8 cellular contexts compared by ENCODE assay signal in genomic region chr5:180832638-180833068, GRCh38. TPM values are rescaled to one million over a fixed set of nuclear protein-coding genes. Genes with fewer than 3 reads are reported as not detected.
DNase-seq lines count a peak whose midpoint lies in the region; ATAC-seq and TF ChIP-seq lines count a peak whose summit lies in the region.

No MANE protein-coding gene starts in this region.

- H3K4me3 ChIP-seq in left ventricle myocardium inferior, result peak overlapping the region; percentile 96
- peak overlapping the region; percentile 62 for H3K4me3 ChIP-seq in naive thymus-derived CD4-positive, alpha-beta T cell (ENCODE audit: low read length)

- H3K9me3 ChIP-seq in left ventricle myocardium inferior (replicated peaks), result peaks cover 19% of the 10 kb centered on the region
- peaks cover 0 to 3% (median 0%) of the 10 kb centered on the region in 3 experiments for H3K9me3 ChIP-seq in naive thymus-derived CD4-positive, alpha-beta T cell (ENCODE audit: control insufficient read depth in 2 of 3, low read length in 3 of 3)

- CTCF ChIA-PET in naive thymus-derived CD4-positive, alpha-beta T cell (lab: Charles Lee), result interaction anchor here (0.5 to 1.4 kb wide), 3 partner anchors 29 to 34 kb away, joined by 3 to 5 read pairs (median 3); partner anchors contain the start of gene MGAT1

- no peaks in the 10 kb centered on the region for H3K27me3 Mint-ChIP-seq in activated T-cell treated with anti-CD3 and anti-CD28 coated beads, Interleukin-2, amount 50 U/mL, for 4 hours (ENCODE audit: low read depth)
- no peaks in the 10 kb centered on the region for H3K27me3 Mint-ChIP-seq in naive thymus-derived CD4-positive, alpha-beta T cell

- peaks cover 52% of the 10 kb centered on the region for H3K36me3 ChIP-seq in left ventricle myocardium inferior
- H3K36me3 ChIP-seq in naive thymus-derived CD4-positive, alpha-beta T cell (ENCODE audit: control insufficient read depth in 2 of 3, insufficient read depth in 3 of 3, low read length in 3 of 3), result peaks cover 0 to 45% (median 0%) of the 10 kb centered on the region in 3 experiments

- H3K27me3 ChIP-seq in left ventricle myocardium inferior (ENCODE audit: low read depth), result no peaks in the 10 kb centered on the region
- H3K27me3 ChIP-seq in naive thymus-derived CD4-positive, alpha-beta T cell (ENCODE audit: control insufficient read depth in 2 of 2, insufficient read depth in 2 of 2, low read length in 2 of 2), result no peaks in the 10 kb centered on the region

- H3K27ac ChIP-seq in left ventricle myocardium inferior (replicated peaks), result peak overlapping the region; percentile 98
- H3K27ac ChIP-seq in naive thymus-derived CD4-positive, alpha-beta T cell (ENCODE audit: low read depth, low read length), result peak overlapping the region; percentile 95

- no peak for TF ChIP-seq CTCF in left ventricle myocardium inferior (IDR thresholded peaks at IDR 0.05; ENCODE audit: borderline replicate concordance)

- peaks cover 4% of the 10 kb centered on the region for H3K9me3 Mint-ChIP-seq in activated T-cell treated with anti-CD3 and anti-CD28 coated beads, Interleukin-2, amount 50 U/mL, for 4 hours
- H3K9me3 Mint-ChIP-seq in naive thymus-derived CD4-positive, alpha-beta T cell, result peaks cover 0 to 12% (median 0%) of the 10 kb centered on the region in 11 donors

- H3K27ac Mint-ChIP-seq in naive thymus-derived CD4-positive, alpha-beta T cell, result peak overlapping the region; percentile 96 to 99 (median 98)

- intact Hi-C loops in left ventricle myocardium inferior (cut with micrococcal nuclease) (no loop called here), left ventricle myocardium superior (cut with micrococcal nuclease) (no loop called here)
- intact Hi-C loops in naive thymus-derived CD4-positive, alpha-beta T cell (cut with micrococcal nuclease), result loop anchor here in 1 of 2 donors (10.0 kb wide), 1 partner anchor 148 kb away; no protein-coding TSS in a partner anchor

- H3K4me3 Mint-ChIP-seq in activated T-cell treated with anti-CD3 and anti-CD28 coated beads, Interleukin-2, amount 50 U/mL, for 4 hours, result peak overlapping the region; percentile 99
- H3K4me3 Mint-ChIP-seq in naive thymus-derived CD4-positive, alpha-beta T cell, result peak overlapping the region; percentile 97 to 100 (median 98)

- POLR2A ChIA-PET in naive thymus-derived CD4-positive, alpha-beta T cell (lab: Charles Lee), result interaction anchor here (0.6 to 4.9 kb wide), 7 partner anchors 16 to 428 kb away, joined by 3 to 273 read pairs (median 5); partner anchors contain the start of genes MGAT1 and TRIM52

- DNase-seq in left ventricle myocardium inferior, result no peak
- DNase-seq in left ventricle myocardium superior, result no peak
- no peak for DNase-seq in activated T-cell treated with anti-CD3 and anti-CD28 coated beads, Interleukin-2, amount 50 U/mL, for 4 hours
- peak in 7 of 9 donors; percentile 51 to 80 (median 70) for DNase-seq in naive thymus-derived CD4-positive, alpha-beta T cell
- no peak for DNase-seq in NCI-H1930 (lab: John Stamatoyannopoulos, UW)
- no peak for DNase-seq in GM03348 (ENCODE audit: low spot score)
- no peak for DNase-seq in HCEC 1CT

- ATAC-seq in left ventricle myocardium superior (no peak), HG03066 (IDR thresholded peaks at IDR 0.05; ENCODE audit: low read depth, unreplicated experiment) (peak; percentile 45)
- ATAC-seq in activated T-cell treated with anti-CD3 and anti-CD28 coated beads, Interleukin-2, amount 50 U/mL, for 4 hours, result peak; percentile 65 to 75
- peak; percentile 65 for ATAC-seq in naive thymus-derived CD4-positive, alpha-beta T cell

- peaks cover 47% of the 10 kb centered on the region for H3K4me1 Mint-ChIP-seq in activated T-cell treated with anti-CD3 and anti-CD28 coated beads, Interleukin-2, amount 50 U/mL, for 4 hours (ENCODE audit: low read depth)
- H3K4me1 Mint-ChIP-seq in naive thymus-derived CD4-positive, alpha-beta T cell, result peaks cover 34 to 68% (median 62%) of the 10 kb centered on the region in 7 donors

- peaks cover 25% of the 10 kb centered on the region for H3K36me3 Mint-ChIP-seq in activated T-cell treated with anti-CD3 and anti-CD28 coated beads, Interleukin-2, amount 50 U/mL, for 4 hours (ENCODE audit: insufficient read depth)
- H3K36me3 Mint-ChIP-seq in naive thymus-derived CD4-positive, alpha-beta T cell, result peaks cover 6 to 48% (median 35%) of the 10 kb centered on the region in 5 donors

- peaks cover 58% of the 10 kb centered on the region for H3K4me1 ChIP-seq in left ventricle myocardium inferior
- peaks cover 29 to 32% of the 10 kb centered on the region in 2 donors for H3K4me1 ChIP-seq in naive thymus-derived CD4-positive, alpha-beta T cell (ENCODE audit: control insufficient read depth in 2 of 2, insufficient read depth in 2 of 2, low read length in 2 of 2)

RNA-seq across cellular contexts. Expression of gene ZFP62, which starts 28.4 kb away (rescaled TPM):
- total RNA-seq in left ventricle myocardium inferior (15.9 TPM), left ventricle myocardium superior (15.2 TPM)
- 10 to 100 TPM; 20.6 to 23.0 (median 22.4) TPM for total RNA-seq in activated T-cell treated with anti-CD3 and anti-CD28 coated beads, Interleukin-2, amount 50 U/mL, for 4 hours
- 10 to 100 TPM; 25.9 to 80.4 (median 36.4) TPM for total RNA-seq in naive thymus-derived CD4-positive, alpha-beta T cell
- polyA plus RNA-seq in naive thymus-derived CD4-positive, alpha-beta T cell, result 10 to 100 TPM; 24.9 to 28.6 TPM

RNA-seq across cellular contexts. Expression of gene MGAT1, which starts 30.0 kb away (rescaled TPM):
- total RNA-seq in left ventricle myocardium inferior, result 60.4 TPM
- total RNA-seq in left ventricle myocardium superior, result 67.0 TPM
- total RNA-seq in activated T-cell treated with anti-CD3 and anti-CD28 coated beads, Interleukin-2, amount 50 U/mL, for 4 hours, result 10 to 100 TPM; 76.8 to 89.3 (median 85.0) TPM
- 100 to 1,000 TPM; 101 to 206 (median 196) TPM for total RNA-seq in naive thymus-derived CD4-positive, alpha-beta T cell
- 100 to 1,000 TPM in 1 of 2 donors, 10 to 100 TPM in 1; 98.6 to 178 TPM for polyA plus RNA-seq in naive thymus-derived CD4-positive, alpha-beta T cell

Comparison
In these comparisons a context has a peak if more than half of its experiments do, and no peak if none do; other contexts are left out.
1. DNase-seq: peak in naive thymus-derived CD4-positive, alpha-beta T cell (7 of 9); none in left ventricle myocardium inferior (single experiment), left ventricle myocardium superior (single experiment), activated T-cell treated with anti-CD3 and anti-CD28 coated beads, Interleukin-2, amount 50 U/mL, for 4 hours (single experiment), NCI-H1930 (0 of 2), GM03348 (single experiment) and HCEC 1CT (single experiment).